Comparison of ENCODE assay signal across 20 cellular contexts in the genomic region with DNA sequence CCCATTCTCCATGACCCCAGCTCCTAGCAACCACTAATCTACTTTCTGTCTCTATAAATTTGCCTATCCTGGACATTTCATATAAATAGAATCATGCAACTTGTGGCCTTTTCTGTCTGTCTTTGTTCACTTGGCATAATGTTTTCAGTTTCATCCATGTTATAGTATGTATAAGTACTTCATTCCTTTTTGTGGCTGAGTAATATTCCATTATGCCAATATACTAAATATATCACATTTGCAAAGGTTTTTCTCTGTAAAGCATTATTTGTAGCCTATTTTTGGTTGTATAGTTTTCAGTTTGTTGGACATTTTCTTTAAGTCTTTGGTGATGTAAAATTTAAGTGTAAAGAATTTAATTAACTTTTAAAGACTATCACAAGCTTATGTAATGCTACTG. TPM values are rescaled to one million over a fixed set of nuclear protein-coding genes. Genes with fewer than 3 reads are reported as not detected.
DNase-seq lines count a peak whose midpoint lies in the region; TF ChIP-seq lines count a peak whose summit lies in the region.
"Had no signal": no experiment of that assay in that cellular context is flagged by ENCODE, and none has a peak within 500 bp of the region (broad histone marks: within the 10 kb centered on the region; RNA-seq: fewer than 3 reads in every experiment).

No MANE protein-coding gene starts in this region.

- H3K27ac ChIP-seq in HEK293 (ENCODE audit: extremely low read depth, low read depth, low read length) (no peak overlapping the region), cingulate gyrus (ENCODE audit: low read depth, low read length) (peak overlapping the region; percentile 32), iPS-20b (ENCODE audit: low read length) (no peak overlapping the region), spleen (no peak overlapping the region)
- H3K27ac ChIP-seq: A549, PC-9, RWPE1 had no signal

- peaks cover 3% of the 10 kb centered on the region for H3K36me3 Mint-ChIP-seq in type B pancreatic cell

- H3K4me1 ChIP-seq in HEK293 (ENCODE audit: control insufficient read depth, insufficient read depth, low read length) (no peaks in the 10 kb centered on the region), iPS-20b (ENCODE audit: insufficient read depth, low read length) (peaks cover 32% of the 10 kb centered on the region), spleen (peaks cover 0 to 17% (median 7%) of the 10 kb centered on the region in 6 donors)
- H3K4me1 ChIP-seq: Caco-2 had no signal

- POLR2A ChIA-PET in HEK293 (lab: Yijun Ruan, JAX): no interaction called here

- no peak for TF ChIP-seq CTCF in HEK293 (tag by site-specific recombination; IDR thresholded peaks at IDR 0.05)
- TF ChIP-seq CTCF in type B pancreatic cell (conservative IDR thresholded peaks at IDR 0.05): no peak
- TF ChIP-seq CTCF in spleen (IDR thresholded peaks at IDR 0.05 in 8 of 11, conservative IDR thresholded peaks at IDR 0.05 in 3 of 11): no peak

- DNase-seq in type B pancreatic cell (ENCODE audit: extremely low spot score, unreplicated experiment) (no peak), NOMO-1 treated with dmso at 0.1 percent for 144 hours (lab: John Stamatoyannopoulos, UW; ENCODE audit: unreplicated experiment) (no peak), NCI-H345 (lab: John Stamatoyannopoulos, UW) (no peak), spleen (no peak)
- DNase-seq: Caco-2; CD4-positive, alpha-beta T cell; GDM1; GOT3; IMR-90; NCI-H1417 treated with DMSO at 0.1 percent for 48 hours; NCI-H187 treated with DMSO at 0.1 percent for 48 hours; NCI-H226; NCI-H524 treated with DMSO at 0.1 percent for 48 hours; PC-9 had no signal

- peaks cover 8% of the 10 kb centered on the region; the same call in 1 of the 2 replicates for H3K27me3 ChIP-seq in iPS-20b (ENCODE audit: insufficient read depth, low read length)
- H3K27me3 ChIP-seq in spleen (replicated peaks in 1 of 7): peaks cover 0 to 53% (median 26%) of the 10 kb centered on the region in 7 donors

- CTCF ChIA-PET in HEK293 (lab: Yijun Ruan, JAX): interaction anchor here (0.7 kb wide), 1 partner anchor 52 kb away, joined by 3 read pairs; no protein-coding TSS in a partner anchor

- no peaks in the 10 kb centered on the region for H3K9me3 Mint-ChIP-seq in type B pancreatic cell

- H3K4me3 ChIP-seq in HEK293 (ENCODE audit: low read depth, low read length) (no peak overlapping the region), iPS-20b (ENCODE audit: low read length) (peak overlapping the region; percentile 88; the same call in 1 of the 2 replicates), spleen (no peak overlapping the region)
- H3K4me3 ChIP-seq: A549, PC-9 had no signal

- no peaks in the 10 kb centered on the region for H3K9me3 ChIP-seq in HEK293 (ENCODE audit: control insufficient read depth, insufficient read depth, low read depth, low read length)
- H3K9me3 ChIP-seq in iPS-20b (ENCODE audit: insufficient read depth, low read depth, low read length): no peaks in the 10 kb centered on the region
- H3K9me3 ChIP-seq in spleen: no peaks in the 10 kb centered on the region
- H3K9me3 ChIP-seq: Caco-2 had no signal

- H3K36me3 ChIP-seq in HEK293 (ENCODE audit: control insufficient read depth in 2 of 2, insufficient read depth in 1 of 2, low read length in 2 of 2): no peaks in the 10 kb centered on the region
- H3K36me3 ChIP-seq in iPS-20b (ENCODE audit: insufficient read depth, low read depth, low read length): peaks cover 9% of the 10 kb centered on the region; the same call in 1 of the 2 replicates
- no peaks in the 10 kb centered on the region for H3K36me3 ChIP-seq in spleen

- TF ChIP-seq POLR2A in spleen (IDR thresholded peaks at IDR 0.05): no peak

- H3K27me3 Mint-ChIP-seq in type B pancreatic cell: peaks cover 67% of the 10 kb centered on the region

- no peak overlapping the region for H3K27ac Mint-ChIP-seq in type B pancreatic cell
- H3K27ac Mint-ChIP-seq: CD4-positive, alpha-beta T cell had no signal

- peak overlapping the region; percentile 96 for H3K4me3 Mint-ChIP-seq in type B pancreatic cell
- H3K4me3 Mint-ChIP-seq: CD4-positive, alpha-beta T cell had no signal

- intact Hi-C loops in spleen (cut with DNase I; ENCODE audit: low total_unique reads): no loop called here

- no peaks in the 10 kb centered on the region for H3K4me1 Mint-ChIP-seq in type B pancreatic cell (ENCODE audit: unreplicated experiment)

- H3K9ac ChIP-seq in iPS-20b (ENCODE audit: low read depth, low read length): peak overlapping the region; percentile 97; the same call in 1 of the 2 replicates

TF ChIP-seq in HEK293, 187 proteins besides CTCF, POLR2A, EP300 and RAD21:
- TF ChIP-seq ZNF580 (tag by site-specific recombination; IDR thresholded peaks at IDR 0.05) (peak; percentile 57; the same call in 1 of the 2 replicates), ZNF146 (tag by site-specific recombination; IDR thresholded peaks at IDR 0.05) (peak; percentile 63; the same call in 1 of the 2 replicates), ZNF433 (tag by site-specific recombination; IDR thresholded peaks at IDR 0.05; ENCODE audit: low read depth) (no peak), ATF2 (tag by site-specific recombination; IDR thresholded peaks at IDR 0.05; ENCODE audit: low read depth) (no peak)

RNA-seq across cellular contexts. Expression of gene PTPRZ1, which starts 2.2 kb away (rescaled TPM):
- total RNA-seq in type B pancreatic cell (ENCODE audit: low replicate concordance): 20.7 and 43.4 TPM in 2 replicates
- 1 to 10 TPM; 1.1 to 5.9 (median 2.1) TPM for total RNA-seq in spleen
- polyA plus RNA-seq in spleen: 1 to 10 TPM in 2 of 3 donors, under 1 TPM in 1; 0.87 to 1.4 (median 1.2) TPM
- total RNA-seq: Caco-2; CD4-positive, alpha-beta T cell; IMR-90 had no signal
- polyA plus RNA-seq: A549, BJ, IMR-90 had no signal
